ENCODE assay signal across 13 cellular contexts in genomic region chr6:152313542-152314482, GRCh38.
DNase-seq lines count a peak whose midpoint lies in the region; ATAC-seq and TF ChIP-seq lines count a peak whose summit lies in the region.
"Had no signal": no experiment of that assay in that cellular context is flagged by ENCODE, and none has a peak within 500 bp of the region (broad histone marks: within the 10 kb centered on the region; RNA-seq: fewer than 3 reads in every experiment).

No MANE protein-coding gene starts in this region.

- WGBS in SK-N-SH (ENCODE audit: low lambda C conversion rate): 93% methylated on average over 10 of the region's 10 CpGs

- POLR2A ChIA-PET in Caco-2 (lab: Charles Lee): no interaction called here
- POLR2A ChIA-PET in SK-N-SH (lab: Yijun Ruan, JAX): no interaction called here

- BruUV-seq in Caco-2 (replicated peaks; lab: Mats Ljungman, UMichigan): no TSS peak

- H3K36me3 Mint-ChIP-seq in Caco-2 (ENCODE audit: insufficient read depth, unreplicated experiment): peaks cover 18% of the 10 kb centered on the region
- H3K36me3 Mint-ChIP-seq in T-helper 2 cell treated with Interferon-gamma antibody and Interleukin-4, amounts not matched to agents 5 μg/mL and 100 μg/mL, for 36 hours (ENCODE audit: low read depth): no peaks in the 10 kb centered on the region
- H3K36me3 Mint-ChIP-seq: activated naive CD4-positive, alpha-beta T cell treated with anti-CD3 and anti-CD28 coated beads, Interleukin-2, amount 50 U/mL, for 24 hours; CD4-positive, alpha-beta memory T cell; memory B cell had no signal

- H3K4me2 ChIP-seq in SK-N-SH: 0 out of 2 replicates have a peak overlapping the region, but pooled peaks have one; percentile 27

- CTCF ChIA-PET in Caco-2 (lab: Charles Lee): interaction anchor here (0.7 to 1.5 kb wide), 3 partner anchors 12 to 46 kb away, joined by 3 to 5 read pairs (median 3); no protein-coding TSS in a partner anchor
- CTCF ChIA-PET in SK-N-SH (lab: Yijun Ruan, JAX): interaction anchor here (0.8 to 3.4 kb wide), 3 partner anchors 12 to 25 kb away, joined by 3 to 12 read pairs (median 3); no protein-coding TSS in a partner anchor

- H2AFZ ChIP-seq in SK-N-SH (ENCODE audit: low read depth): peak overlapping the region; percentile 49; the same call in 1 of the 2 replicates

- H3K36me3 ChIP-seq in Caco-2 (ENCODE audit: control insufficient read depth, insufficient read depth, low read length) (no peaks in the 10 kb centered on the region), SK-N-SH (replicated peaks in 1 of 2; ENCODE audit: control insufficient read depth in 1 of 2, insufficient read depth in 2 of 2, low read length in 1 of 2) (peaks cover 45 to 59% of the 10 kb centered on the region in 2 experiments), muscle layer of duodenum (ENCODE audit: control insufficient read depth in 1 of 2, insufficient read depth in 2 of 2, low read length in 2 of 2) (peaks cover 29 to 79% of the 10 kb centered on the region in 2 donors)

- no peaks in the 10 kb centered on the region for H4K20me1 ChIP-seq in SK-N-SH (ENCODE audit: insufficient read depth)

- no peak overlapping the region for H3K4me3 ChIP-seq in Caco-2 (ENCODE audit: low read depth, low read length)
- no peak overlapping the region for H3K4me3 ChIP-seq in SK-N-SH (ENCODE audit: low read depth in 2 of 2, low read length in 1 of 2)
- H3K4me3 ChIP-seq in muscle layer of duodenum (ENCODE audit: low read depth in 1 of 2, low read length in 2 of 2): no peak overlapping the region
- H3K4me3 ChIP-seq: K562 had no signal

- intact Hi-C loops in Caco-2 (cut with micrococcal nuclease; ENCODE audit: unreplicated experiment): loop anchor here (1.0 to 5.0 kb wide), 7 partner anchors 12 to 862 kb away; partner anchors contain the start of gene RMND1

- peaks cover 10% of the 10 kb centered on the region for H3K9me3 Mint-ChIP-seq in Caco-2 (ENCODE audit: unreplicated experiment)
- no peaks in the 10 kb centered on the region for H3K9me3 Mint-ChIP-seq in T-helper 2 cell treated with Interferon-gamma antibody and Interleukin-4, amounts not matched to agents 5 μg/mL and 100 μg/mL, for 36 hours
- H3K9me3 Mint-ChIP-seq: activated naive CD4-positive, alpha-beta T cell treated with anti-CD3 and anti-CD28 coated beads, Interleukin-2, amount 50 U/mL, for 24 hours; CD4-positive, alpha-beta memory T cell; memory B cell had no signal

- H3K4me1 ChIP-seq in Caco-2 (peaks cover 28% of the 10 kb centered on the region), SK-N-SH (ENCODE audit: control insufficient read depth in 1 of 2, insufficient read depth in 2 of 2, low read depth in 1 of 2, low read length in 1 of 2) (peaks cover 0 to 19% of the 10 kb centered on the region in 2 experiments; a peak in 1 of 4 replicates), muscle layer of duodenum (ENCODE audit: control insufficient read depth in 1 of 2, insufficient read depth in 2 of 2, low read length in 2 of 2) (no peaks in the 10 kb centered on the region)

- ATAC-seq in HG02763 (IDR thresholded peaks at IDR 0.05; ENCODE audit: unreplicated experiment) (no peak), GM21360 (IDR thresholded peaks at IDR 0.05; ENCODE audit: unreplicated experiment) (no peak)
- ATAC-seq: K562; stimulated activated naive CD8-positive, alpha-beta T cell treated with anti-CD3 and anti-CD28 coated beads, Interleukin-15, Interleukin-2, amounts not matched to agents 100 U/mL and 50 U/mL, for 24 hours had no signal

- H3K4me1 Mint-ChIP-seq in Caco-2 (ENCODE audit: low read depth, unreplicated experiment): peaks cover 18% of the 10 kb centered on the region
- H3K4me1 Mint-ChIP-seq in T-helper 2 cell treated with Interferon-gamma antibody and Interleukin-4, amounts not matched to agents 5 μg/mL and 100 μg/mL, for 36 hours (ENCODE audit: low read depth): peaks cover 14% of the 10 kb centered on the region

- TF ChIP-seq CTCF in Caco-2 (IDR thresholded peaks at IDR 0.05; ENCODE audit: insufficient read depth in 1 of 2, low read depth in 1 of 2, low read length in 1 of 2, severe bottlenecking in 1 of 2, unreplicated experiment in 1 of 2) (peak in 1 of 2 experiments; percentile 41), SK-N-SH (IDR thresholded peaks at IDR 0.05) (no peak)

- H3K27me3 ChIP-seq in Caco-2 (replicated peaks; ENCODE audit: control insufficient read depth, insufficient read depth, low read length) (no peaks in the 10 kb centered on the region), SK-N-SH (ENCODE audit: insufficient read depth) (no peaks in the 10 kb centered on the region), muscle layer of duodenum (ENCODE audit: low read depth, low read length) (no peaks in the 10 kb centered on the region)

- peak overlapping the region; percentile 88 for H3K27ac Mint-ChIP-seq in Caco-2 (ENCODE audit: unreplicated experiment)
- H3K27ac Mint-ChIP-seq in T-helper 2 cell treated with Interferon-gamma antibody and Interleukin-4, amounts not matched to agents 5 μg/mL and 100 μg/mL, for 36 hours: no peak overlapping the region
- H3K27ac Mint-ChIP-seq: activated naive CD4-positive, alpha-beta T cell treated with anti-CD3 and anti-CD28 coated beads, Interleukin-2, amount 50 U/mL, for 24 hours; CD4-positive, alpha-beta memory T cell; memory B cell had no signal

- H3K9me2 ChIP-seq in SK-N-SH: no peaks in the 10 kb centered on the region

- DNase-seq in Caco-2 (peak; percentile 85 to 87), SK-N-SH (no peak), fibroblast of peridontal ligament (ENCODE audit: extremely low read depth) (peak; percentile 27)
- DNase-seq in T-helper 2 cell treated with Interferon-gamma antibody and Interleukin-4, amounts not matched to agents 5 μg/mL and 100 μg/mL, for 36 hours (ENCODE audit: low spot score): no peak
- no peak for DNase-seq in activated CD4-positive, alpha-beta T cell treated with anti-CD3 and anti-CD28 coated beads, Interleukin-2, amount 50 U/mL, for 1 hour
- DNase-seq: CD4-positive, alpha-beta memory T cell; stimulated activated naive CD8-positive, alpha-beta T cell treated with anti-CD3 and anti-CD28 coated beads, Interleukin-15, Interleukin-2, amounts not matched to agents 100 U/mL and 50 U/mL, for 24 hours had no signal

- TF ChIP-seq RAD21 in SK-N-SH (IDR thresholded peaks at IDR 0.05; ENCODE audit: low read length): no peak

- peak overlapping the region; percentile 35 for H3K9ac ChIP-seq in SK-N-SH

- no peaks in the 10 kb centered on the region for H3K27me3 Mint-ChIP-seq in Caco-2 (ENCODE audit: insufficient read depth, unreplicated experiment)
- peaks cover 7% of the 10 kb centered on the region for H3K27me3 Mint-ChIP-seq in T-helper 2 cell treated with Interferon-gamma antibody and Interleukin-4, amounts not matched to agents 5 μg/mL and 100 μg/mL, for 36 hours (ENCODE audit: low read depth)
- H3K27me3 Mint-ChIP-seq: activated naive CD4-positive, alpha-beta T cell treated with anti-CD3 and anti-CD28 coated beads, Interleukin-2, amount 50 U/mL, for 24 hours had no signal

- H3K79me2 ChIP-seq in SK-N-SH (ENCODE audit: insufficient read depth): peaks cover 6% of the 10 kb centered on the region; the same call in 1 of the 2 replicates

- peak overlapping the region; percentile 65 to 95 for H3K27ac ChIP-seq in SK-N-SH (ENCODE audit: low read depth in 2 of 2, low read length in 1 of 2)
- H3K27ac ChIP-seq in muscle layer of duodenum (ENCODE audit: low read length): peak overlapping the region; percentile 30

- no peak for TF ChIP-seq EP300 in SK-N-SH (IDR thresholded peaks at IDR 0.05; ENCODE audit: borderline replicate concordance in 1 of 2, low read depth in 1 of 2, low read length in 1 of 2)

- H3K9me3 ChIP-seq in Caco-2 (peaks cover 8% of the 10 kb centered on the region), SK-N-SH (no peaks in the 10 kb centered on the region), muscle layer of duodenum (ENCODE audit: control insufficient read depth in 1 of 2, low read length in 2 of 2) (no peaks in the 10 kb centered on the region)

- H3K4me3 Mint-ChIP-seq in Caco-2 (ENCODE audit: unreplicated experiment): peak overlapping the region; percentile 66
- no peak overlapping the region for H3K4me3 Mint-ChIP-seq in T-helper 2 cell treated with Interferon-gamma antibody and Interleukin-4, amounts not matched to agents 5 μg/mL and 100 μg/mL, for 36 hours
- H3K4me3 Mint-ChIP-seq: activated naive CD4-positive, alpha-beta T cell treated with anti-CD3 and anti-CD28 coated beads, Interleukin-2, amount 50 U/mL, for 24 hours; CD4-positive, alpha-beta memory T cell; memory B cell had no signal

- peaks cover 50% of the 10 kb centered on the region for H3F3A ChIP-seq in SK-N-SH (replicated peaks; ENCODE audit: insufficient read depth)

TF ChIP-seq in SK-N-SH, 30 proteins besides CTCF, POLR2A, EP300 and RAD21 (continues in another document):
- TF ChIP-seq FOXJ3 (CRISPR knock-in tag; IDR thresholded peaks at IDR 0.05) (no peak), RCOR1 (IDR thresholded peaks at IDR 0.05; ENCODE audit: low read length) (no peak), MXI1 (IDR thresholded peaks at IDR 0.05; ENCODE audit: low read depth, low read length) (no peak), SMC3 (IDR thresholded peaks at IDR 0.05; ENCODE audit: low read depth, low read length) (no peak), FOSL2 (IDR thresholded peaks at IDR 0.05; ENCODE audit: borderline replicate concordance, low read depth) (no peak), REST (IDR thresholded peaks at IDR 0.05; ENCODE audit: low read depth, low read length) (no peak)

Comparison
In these comparisons a context has a peak if more than half of its experiments do, and no peak if none do; other contexts are left out.
1. DNase-seq: peak in Caco-2 (2 of 2) and fibroblast of peridontal ligament (single experiment); none in SK-N-SH (single experiment), T-helper 2 cell treated with Interferon-gamma antibody and Interleukin-4, amounts not matched to agents 5 μg/mL and 100 μg/mL, for 36 hours (single experiment) and activated CD4-positive, alpha-beta T cell treated with anti-CD3 and anti-CD28 coated beads, Interleukin-2, amount 50 U/mL, for 1 hour (single experiment).